ENCODE assay signal across 26 cellular contexts in the genomic region with DNA sequence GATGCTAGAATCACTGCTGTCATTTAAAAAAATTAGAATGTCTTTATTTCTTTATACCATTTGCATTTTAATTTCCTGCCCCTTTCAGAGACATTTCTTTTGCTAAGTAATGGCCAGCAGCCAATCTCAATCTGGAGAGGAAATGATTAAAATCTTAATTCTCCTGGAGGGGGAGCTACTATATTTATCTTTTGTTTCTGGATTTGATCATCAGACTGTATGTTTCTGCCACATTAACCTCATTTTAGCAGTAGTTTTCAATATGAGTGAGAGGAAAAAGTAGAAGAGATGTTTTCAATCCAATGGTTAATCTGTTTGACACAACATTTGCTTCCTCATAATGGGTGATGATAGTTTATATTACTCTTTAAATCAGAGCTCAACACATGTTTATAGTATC.
A peak's percentile ranks its signal among the peaks of the same experiment; 100 is the strongest.
DNase-seq lines count a peak whose midpoint lies in the region; ATAC-seq and TF ChIP-seq lines count a peak whose summit lies in the region.
"Had no signal": no experiment of that assay in that cellular context is flagged by ENCODE, and none has a peak within 500 bp of the region (broad histone marks: within the 10 kb centered on the region; RNA-seq: fewer than 3 reads in every experiment).

No MANE protein-coding gene starts in this region.

- H3K36me3 ChIP-seq in A673 (ENCODE audit: insufficient read depth, low read length, poor library complexity, severe bottlenecking) (no peaks in the 10 kb centered on the region), DND-41 (ENCODE audit: insufficient read depth, low read length) (no peaks in the 10 kb centered on the region), colonic mucosa (no peaks in the 10 kb centered on the region)
- H3K36me3 ChIP-seq: BLaER1, cardiac muscle cell, tibial nerve had no signal

- H4K20me1 ChIP-seq in DND-41 (ENCODE audit: insufficient read depth, low read length): no peaks in the 10 kb centered on the region
- H4K20me1 ChIP-seq: BLaER1 had no signal

- H3K79me2 ChIP-seq in DND-41 (ENCODE audit: insufficient read depth, low read length): no peaks in the 10 kb centered on the region
- H3K79me2 ChIP-seq: parathyroid adenoma had no signal

- no peak for ATAC-seq in DND-41 (ENCODE audit: insufficient read depth, low read depth)
- ATAC-seq in HG03457 (IDR thresholded peaks at IDR 0.05; ENCODE audit: unreplicated experiment): no peak
- ATAC-seq: activated naive CD4-positive, alpha-beta T cell treated with anti-CD3 and anti-CD28 coated beads, Interleukin-2, amount 50 U/mL, for 72 hours; HCT116; right cardiac atrium had no signal

- no TSS peak for BruUV-seq in A673 (replicated peaks; lab: Mats Ljungman, UMichigan)

- H2AFZ ChIP-seq in DND-41 (ENCODE audit: low read depth, low read length): no peak overlapping the region
- H2AFZ ChIP-seq: parathyroid adenoma had no signal

- TF ChIP-seq CTCF in A673 (conservative IDR thresholded peaks at IDR 0.05; ENCODE audit: low read depth, low read length) (peak; percentile 36; the same call in 1 of the 2 replicates), DND-41 (IDR thresholded peaks at IDR 0.05; ENCODE audit: borderline replicate concordance, extremely low read depth, low read length, poor library complexity, severe bottlenecking) (peak; percentile 14), colonic mucosa (IDR thresholded peaks at IDR 0.05) (no peak), coronary artery (IDR thresholded peaks at IDR 0.05) (no peak)

- CTCF ChIA-PET in A673 (lab: Charles Lee): no interaction called here

- no peak overlapping the region for H3K4me2 ChIP-seq in DND-41 (ENCODE audit: insufficient read depth, low read length)
- H3K4me2 ChIP-seq: BLaER1 had no signal

- H3K4me1 ChIP-seq in A673 (ENCODE audit: insufficient read depth, low read length, poor library complexity, severe bottlenecking) (peaks cover 27% of the 10 kb centered on the region), DND-41 (ENCODE audit: insufficient read depth, low read length) (peaks cover 30% of the 10 kb centered on the region), colonic mucosa (no peaks in the 10 kb centered on the region)
- H3K4me1 ChIP-seq: BLaER1, Caco-2, parathyroid adenoma, tibial nerve had no signal

- POLR2A ChIA-PET in A673 (lab: Charles Lee; ENCODE audit: low non-redundant PET): no interaction called here

- intact Hi-C loops in A673 (cut with micrococcal nuclease; ENCODE audit: unreplicated experiment) (no loop called here), colonic mucosa (cut with DNase I) (no loop called here)

- no peak overlapping the region for H3K4me3 ChIP-seq in A673 (ENCODE audit: low read depth, low read length, poor library complexity, severe bottlenecking)
- H3K4me3 ChIP-seq in DND-41 (ENCODE audit: low read depth in 1 of 2, low read length in 2 of 2): no peak overlapping the region
- no peak overlapping the region for H3K4me3 ChIP-seq in colonic mucosa
- H3K4me3 ChIP-seq in coronary artery: no peak overlapping the region
- H3K4me3 ChIP-seq: BLaER1, cardiac muscle cell, tibial nerve had no signal

- H3K9me3 ChIP-seq in A673 (ENCODE audit: low read depth, low read length, poor library complexity, severe bottlenecking) (no peaks in the 10 kb centered on the region), DND-41 (ENCODE audit: insufficient read depth, low read length, severe bottlenecking) (no peaks in the 10 kb centered on the region), colonic mucosa (no peaks in the 10 kb centered on the region)
- H3K9me3 ChIP-seq: BLaER1, Caco-2, tibial nerve had no signal

- H3K27ac ChIP-seq in A673 (ENCODE audit: low read depth, low read length, poor library complexity, severe bottlenecking) (peak overlapping the region; percentile 5), DND-41 (ENCODE audit: low read length) (no peak overlapping the region), colonic mucosa (no peak overlapping the region), coronary artery (no peak overlapping the region)
- H3K27ac ChIP-seq: BLaER1, cardiac muscle cell, parathyroid adenoma, tibial nerve had no signal

- H3K9ac ChIP-seq in DND-41 (ENCODE audit: low read depth, low read length): no peak overlapping the region
- H3K9ac ChIP-seq in colonic mucosa (ENCODE audit: low read depth in 2 of 2, low read length in 2 of 2): no peak overlapping the region
- H3K9ac ChIP-seq: BLaER1, parathyroid adenoma had no signal

- no peaks in the 10 kb centered on the region for H3K27me3 ChIP-seq in A673 (replicated peaks; ENCODE audit: insufficient read depth, low read depth, low read length, poor library complexity)
- no peaks in the 10 kb centered on the region for H3K27me3 ChIP-seq in DND-41 (ENCODE audit: insufficient read depth, low read length, poor library complexity)
- no peaks in the 10 kb centered on the region for H3K27me3 ChIP-seq in colonic mucosa
- H3K27me3 ChIP-seq: BLaER1, cardiac muscle cell, tibial nerve had no signal

- DNase-seq in A673 (ENCODE audit: low spot score): peak; percentile 70
- no peak for DNase-seq in DND-41
- DNase-seq in NCI-H69 (lab: John Stamatoyannopoulos, UW): peak; percentile 76
- DNase-seq in cerebellum (ENCODE audit: low spot score): peak; percentile 12
- DNase-seq in colonic mucosa: no peak
- DNase-seq in T-helper 9 cell: no peak
- no peak for DNase-seq in coronary artery (ENCODE audit: low spot score)
- DNase-seq: activated CD4-positive, alpha-beta T cell treated with anti-CD3 and anti-CD28 coated beads for 48 hours; activated effector memory CD4-positive, alpha-beta T cell treated with Interleukin-2 at 50 U/mL for 16 hours; Caco-2; head of caudate nucleus; IMR-90; NCI-H1092; NCI-H2081; NCI-H226; NCI-H748 treated with DMSO at 0.1 percent for 48 hours; right cardiac atrium; stimulated activated CD4-positive, alpha-beta T cell treated with anti-CD3 and anti-CD28 coated beads, Interleukin-12 subunit alpha, Interleukin-12 subunit beta, amount 100 ng/mL, for 4 hours; stimulated activated CD4-positive, alpha-beta T cell treated with anti-CD3 and anti-CD28 coated beads, Interleukin-2, amount 100 ng/mL, for 48 hours had no signal

Comparison
In these comparisons a context has a peak if more than half of its experiments do, and no peak if none do; other contexts are left out.
1. DNase-seq: peak in A673 (single experiment), NCI-H69 (single experiment) and cerebellum (single experiment); none in DND-41 (single experiment), colonic mucosa (single experiment), T-helper 9 cell (single experiment) and coronary artery (single experiment).
2. CTCF ChIP-seq: peak in A673 (single experiment) and DND-41 (single experiment); none in colonic mucosa (single experiment) and coronary artery (single experiment).